Comparison of ENCODE assay signal across 25 cellular contexts in the genomic region with DNA sequence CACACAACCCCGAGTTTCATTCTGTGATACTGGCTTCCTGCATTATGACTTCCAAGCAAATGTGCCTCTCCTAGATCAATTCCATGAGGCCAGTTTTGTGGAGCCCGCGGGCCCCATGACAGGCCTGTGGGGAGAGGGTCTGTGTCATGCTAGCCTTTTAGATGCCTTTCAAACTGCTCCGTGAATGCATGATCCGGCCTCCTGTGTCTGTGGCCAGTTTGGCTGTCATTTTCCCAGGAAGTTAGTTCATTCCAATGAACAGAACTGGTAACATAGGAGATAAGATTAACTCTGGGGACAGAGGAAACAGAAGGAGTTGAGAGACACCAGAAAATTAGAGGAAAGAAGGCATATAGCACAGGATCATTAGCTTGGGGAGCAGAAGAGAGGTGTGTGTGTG. TPM values are rescaled to one million over a fixed set of nuclear protein-coding genes. Genes with fewer than 3 reads are reported as not detected.
"Had no signal": no experiment of that assay in that cellular context is flagged by ENCODE, and none has a peak within 500 bp of the region (broad histone marks: within the 10 kb centered on the region; RNA-seq: fewer than 3 reads in every experiment).

No MANE protein-coding gene starts in this region.

- H2AFZ ChIP-seq: hepatocyte had no signal

- H3K4me1 ChIP-seq: esophagus muscularis mucosa, sigmoid colon, spleen, testis had no signal

- DNase-seq: activated CD4-positive, alpha-beta T cell treated with anti-CD3 and anti-CD28 coated beads, Interleukin-2, amount 50 U/mL, for 4 hours; activated CD4-positive, CD25-positive, alpha-beta regulatory T cell treated with anti-CD3 and anti-CD28 coated beads, Interleukin-2, amount 50 U/mL, for 72 hours; activated effector memory CD4-positive, alpha-beta T cell treated with anti-CD3 and anti-CD28 coated beads, Interleukin-2, amount 50 U/mL, for 16 hours; activated T-cell treated with anti-CD3 and anti-CD28 coated beads, Interleukin-2, amount 50 U/mL, for 72 hours; cortex of kidney; effector CD4-positive, alpha-beta T cell; naive B cell; pancreas; sigmoid colon; spleen; stimulated activated CD4-positive, alpha-beta T cell treated with anti-CD3 and anti-CD28 coated beads, Interleukin-4, amount 100 ng/mL, for 4 hours; SW 1271; T-helper 2 cell; testis had no signal

- ATAC-seq: activated T-cell treated with anti-CD3 and anti-CD28 coated beads, Interleukin-2, amount 50 U/mL, for 72 hours; stimulated activated memory B cell treated with anti-CD40 and anti-IgM and Interleukin-4, amounts not matched to agents 10 μg/mL and 1 μg/mL and 100 μg/mL, for 72 hours had no signal

- H3K27me3 ChIP-seq: hepatocyte, pancreas, sigmoid colon, spleen, testis had no signal

- H3K36me3 ChIP-seq: esophagus muscularis mucosa, pancreas, sigmoid colon, spleen had no signal

- H3K27ac ChIP-seq: esophagus muscularis mucosa, hepatocyte, pancreas, sigmoid colon, spleen, testis, VCaP had no signal

- H3K4me2 ChIP-seq: hepatocyte had no signal

- H3K79me2 ChIP-seq: hepatocyte had no signal

- H3K9me3 ChIP-seq: esophagus muscularis mucosa, pancreas, sigmoid colon, spleen, testis had no signal

- FAIRE-seq: endothelial cell of umbilical vein, islet of Langerhans, pancreas had no signal

- H3K4me3 ChIP-seq: esophagus muscularis mucosa, hepatocyte, pancreas, sigmoid colon, spleen, testis had no signal

RNA-seq across cellular contexts. Expression of a gene that starts 3.2 kb away (rescaled TPM):
- total RNA-seq: activated CD8-positive, alpha-beta memory T cell treated with anti-CD3 and anti-CD28 coated beads for 36 hours; endothelial cell of umbilical vein; esophagus muscularis mucosa; glomerular endothelial cell; hepatocyte; lung microvascular endothelial cell; neural crest cell; sigmoid colon; ureter had no signal
- polyA plus RNA-seq: endothelial cell of umbilical vein, hepatocyte, pancreas, sigmoid colon had no signal
